10 cellular contexts compared by ENCODE assay signal in genomic region chr1:12177156-12177998, GRCh38. TPM values are rescaled to one million over a fixed set of nuclear protein-coding genes. Genes with fewer than 3 reads are reported as not detected.
A peak's percentile ranks its signal among the peaks of the same experiment; 100 is the strongest.
DNase-seq lines count a peak whose midpoint lies in the region; ATAC-seq, FAIRE-seq and TF ChIP-seq lines count a peak whose summit lies in the region.
"Had no signal": no experiment of that assay in that cellular context is flagged by ENCODE, and none has a peak within 500 bp of the region (broad histone marks: within the 10 kb centered on the region; RNA-seq: fewer than 3 reads in every experiment).

No MANE protein-coding gene starts in this region.

- no peak for FAIRE-seq in endothelial cell of umbilical vein (lab: Jason Lieb, UNC)

- ATAC-seq in T-helper 17 cell (peak; percentile 0), GM19463 (IDR thresholded peaks at IDR 0.05; ENCODE audit: unreplicated experiment) (no peak)
- ATAC-seq in stimulated activated effector memory CD8-positive, alpha-beta T cell treated with anti-CD3 and anti-CD28 coated beads, Interleukin-12 subunit alpha, Interleukin-12 subunit beta, amount 100 ng/mL, for 72 hours = peak; percentile 0

- peak overlapping the region; percentile 100 for H3K27ac Mint-ChIP-seq in T-helper 17 cell
- peak overlapping the region; percentile 100 for H3K27ac Mint-ChIP-seq in stimulated activated effector memory CD8-positive, alpha-beta T cell treated with anti-CD3 and anti-CD28 coated beads, Interleukin-12 subunit alpha, Interleukin-12 subunit beta, amount 100 ng/mL, for 72 hours

- DNase-seq in NCI-H1105 treated with DMSO at 0.1 percent for 48 hours (lab: John Stamatoyannopoulos, UW) (peak; percentile 11), NCI-H1105 (lab: John Stamatoyannopoulos, UW) (no peak), T-helper 17 cell (no peak), endothelial cell of umbilical vein (ENCODE audit: low read depth, low spot score) (peak; percentile 20), kidney glomerular epithelial cell (lab: John Stamatoyannopoulos, UW) (no peak), DMS153 (lab: John Stamatoyannopoulos, UW) (no peak)
- no peak for DNase-seq in stimulated activated effector memory CD8-positive, alpha-beta T cell treated with anti-CD3 and anti-CD28 coated beads, Interleukin-12 subunit alpha, Interleukin-12 subunit beta, amount 100 ng/mL, for 72 hours (ENCODE audit: low spot score in 2 of 2)
- DNase-seq: 8988T, cortex of kidney had no signal

- peak overlapping the region; percentile 95 for H3K27ac ChIP-seq in endothelial cell of umbilical vein (ENCODE audit: insufficient read depth, low read depth, low read length)

- no peaks in the 10 kb centered on the region for H3K27me3 ChIP-seq in endothelial cell of umbilical vein (ENCODE audit: control insufficient read depth in 2 of 2, insufficient read depth in 2 of 2, low read length in 2 of 2)

- H3K4me1 ChIP-seq in endothelial cell of umbilical vein (ENCODE audit: control insufficient read depth, extremely low read depth, insufficient read depth, low read length) = peaks cover 43% of the 10 kb centered on the region

- H3K9me1 ChIP-seq in endothelial cell of umbilical vein (replicated peaks; ENCODE audit: control insufficient read depth, extremely low read depth, insufficient read depth, low read length) = no peaks in the 10 kb centered on the region

- no peak for TF ChIP-seq POLR2A in endothelial cell of umbilical vein (IDR thresholded peaks at IDR 0.05; ENCODE audit: low read depth, low read length)

- dilution Hi-C loops in endothelial cell of umbilical vein (cut with MboI; ENCODE audit: extremely low pct_ligation_motif_present, low sequenced_read_pairs) = no loop called here

- intact Hi-C loops in endothelial cell of umbilical vein (cut with micrococcal nuclease) = no loop called here

- H3K9ac ChIP-seq in endothelial cell of umbilical vein (replicated peaks; ENCODE audit: extremely low read depth, insufficient read depth, low read length) = no peak overlapping the region

- TF ChIP-seq CTCF in endothelial cell of umbilical vein (IDR thresholded peaks at IDR 0.05; ENCODE audit: extremely low read depth in 1 of 2, insufficient read depth in 1 of 2, low read depth in 1 of 2, low read length in 2 of 2) = no peak

- peak overlapping the region; percentile 2 for H3K4me2 ChIP-seq in endothelial cell of umbilical vein (ENCODE audit: insufficient read depth, low read length)

- H3K4me3 Mint-ChIP-seq in T-helper 17 cell = peak overlapping the region; percentile 94
- peak overlapping the region; percentile 100 for H3K4me3 Mint-ChIP-seq in stimulated activated effector memory CD8-positive, alpha-beta T cell treated with anti-CD3 and anti-CD28 coated beads, Interleukin-12 subunit alpha, Interleukin-12 subunit beta, amount 100 ng/mL, for 72 hours

- peaks cover 2% of the 10 kb centered on the region for H3K36me3 Mint-ChIP-seq in T-helper 17 cell (ENCODE audit: low read depth)
- peaks cover 100% of the 10 kb centered on the region for H3K36me3 Mint-ChIP-seq in stimulated activated effector memory CD8-positive, alpha-beta T cell treated with anti-CD3 and anti-CD28 coated beads, Interleukin-12 subunit alpha, Interleukin-12 subunit beta, amount 100 ng/mL, for 72 hours

- POLR2A ChIA-PET in endothelial cell of umbilical vein (lab: Charles Lee) = interaction anchor here (1.1 kb wide), 1 partner anchor 9 kb away, joined by 3 read pairs; no protein-coding TSS in a partner anchor

- peaks cover 23% of the 10 kb centered on the region for H3K79me2 ChIP-seq in endothelial cell of umbilical vein (ENCODE audit: control insufficient read depth, insufficient read depth, low read length)

- peaks cover 80% of the 10 kb centered on the region for H3K4me1 Mint-ChIP-seq in T-helper 17 cell
- H3K4me1 Mint-ChIP-seq in stimulated activated effector memory CD8-positive, alpha-beta T cell treated with anti-CD3 and anti-CD28 coated beads, Interleukin-12 subunit alpha, Interleukin-12 subunit beta, amount 100 ng/mL, for 72 hours = peaks cover 95% of the 10 kb centered on the region

- CTCF ChIA-PET in endothelial cell of umbilical vein (lab: Charles Lee) = interaction anchor here (0.7 to 8.1 kb wide), 9 partner anchors 9 to 52 kb away, joined by 3 to 70 read pairs (median 6); no protein-coding TSS in a partner anchor

- H3K9me3 Mint-ChIP-seq in stimulated activated effector memory CD8-positive, alpha-beta T cell treated with anti-CD3 and anti-CD28 coated beads, Interleukin-12 subunit alpha, Interleukin-12 subunit beta, amount 100 ng/mL, for 72 hours = no peaks in the 10 kb centered on the region

- H3K27me3 Mint-ChIP-seq in T-helper 17 cell = no peaks in the 10 kb centered on the region

- H4K20me1 ChIP-seq in endothelial cell of umbilical vein (replicated peaks; ENCODE audit: control insufficient read depth, extremely low read depth, insufficient read depth, low read length) = no peaks in the 10 kb centered on the region

- H2AFZ ChIP-seq in endothelial cell of umbilical vein (ENCODE audit: low read depth, low read length) = no peak overlapping the region

- no peaks in the 10 kb centered on the region for H3K36me3 ChIP-seq in endothelial cell of umbilical vein (ENCODE audit: control insufficient read depth in 2 of 2, extremely low read depth in 1 of 2, insufficient read depth in 2 of 2, low read length in 2 of 2)

- no peaks in the 10 kb centered on the region for H3K9me3 ChIP-seq in T-helper 17 cell (ENCODE audit: control insufficient read depth, low read length, poor library complexity, severe bottlenecking)
- H3K9me3 ChIP-seq in endothelial cell of umbilical vein (replicated peaks; ENCODE audit: control insufficient read depth, insufficient read depth, low read length) = no peaks in the 10 kb centered on the region

- BruUV-seq in endothelial cell of umbilical vein (replicated peaks; lab: Mats Ljungman, UMichigan) = no TSS peak

- H3K4me3 ChIP-seq in endothelial cell of umbilical vein (replicated peaks in 1 of 3; ENCODE audit: insufficient read depth in 1 of 3, low read depth in 1 of 3, low read length in 3 of 3) = no peak overlapping the region

TF ChIP-seq in endothelial cell of umbilical vein, 7 proteins besides CTCF, POLR2A, EP300 and RAD21:
- TF ChIP-seq JUN (IDR thresholded peaks at IDR 0.05; ENCODE audit: borderline replicate concordance, insufficient read depth, insufficient read length, low read depth) (no peak), MAX (IDR thresholded peaks at IDR 0.05; ENCODE audit: insufficient read depth, insufficient read length) (no peak), EZH2 (IDR thresholded peaks at IDR 0.05; ENCODE audit: borderline replicate concordance, low read depth, low read length, severe bottlenecking) (no peak), MYC (IDR thresholded peaks at IDR 0.05; ENCODE audit: low read depth, low read length) (no peak), POLR2AphosphoS5 (IDR thresholded peaks at IDR 0.05; ENCODE audit: insufficient read depth, low read depth, low read length) (no peak), FOS (IDR thresholded peaks at IDR 0.05; ENCODE audit: borderline replicate concordance, insufficient read depth, low read length) (no peak), GATA2 (IDR thresholded peaks at IDR 0.05; ENCODE audit: insufficient read depth, insufficient read length, low read depth, low read length) (no peak)
TF ChIP-seq in endothelial cell of umbilical vein: peak in this region for 0.

RNA-seq across cellular contexts. Expression of gene TNFRSF1B, which starts 10.6 kb away (rescaled TPM):
- total RNA-seq in T-helper 17 cell = 100 to 1,000 TPM; 127 to 132 TPM
- 65.9 and 66.0 TPM in 2 replicates for total RNA-seq in endothelial cell of umbilical vein
- polyA plus RNA-seq in endothelial cell of umbilical vein = 53.6 and 65.3 TPM in 2 replicates
- polyA plus RNA-seq in endothelial cell of umbilical vein (2011; cell fraction: cytosol; rRNA removed) = 40.5 and 47.6 TPM in 2 replicates
- 19.3 and 20.1 TPM in 2 replicates for polyA plus RNA-seq in endothelial cell of umbilical vein (2011; cell fraction: nucleus; rRNA removed)
- polyA plus RNA-seq in endothelial cell of umbilical vein (2012) = 13.8 and 21.1 TPM in 2 replicates
- polyA minus RNA-seq in endothelial cell of umbilical vein = 51.1 and 52.4 TPM in 2 replicates
- not detected for polyA minus RNA-seq in endothelial cell of umbilical vein (2011; cell fraction: cytosol; rRNA and poly(A)+ RNA removed)
- polyA minus RNA-seq in endothelial cell of umbilical vein (2011; cell fraction: nucleus; rRNA and poly(A)+ RNA removed) = 10.7 and 15.4 TPM in 2 replicates

RNA-seq across cellular contexts. Expression of gene VPS13D, which starts 52.5 kb away (rescaled TPM):
- total RNA-seq in T-helper 17 cell (10 to 100 TPM; 63.5 to 67.6 TPM), endothelial cell of umbilical vein (41.7 and 48.5 TPM in 2 replicates)
- polyA plus RNA-seq in endothelial cell of umbilical vein = 12.7 and 13.6 TPM in 2 replicates
- polyA plus RNA-seq in endothelial cell of umbilical vein (2011; cell fraction: cytosol; rRNA removed) = 14.4 and 16.4 TPM in 2 replicates
- 36.9 and 42.3 TPM in 2 replicates for polyA plus RNA-seq in endothelial cell of umbilical vein (2011; cell fraction: nucleus; rRNA removed)
- polyA plus RNA-seq in endothelial cell of umbilical vein (2012) = 13.9 and 15.2 TPM in 2 replicates
- 65.0 and 93.7 TPM in 2 replicates for polyA minus RNA-seq in endothelial cell of umbilical vein
- polyA minus RNA-seq in endothelial cell of umbilical vein (2011; cell fraction: cytosol; rRNA and poly(A)+ RNA removed) = 23.1 TPM
- polyA minus RNA-seq in endothelial cell of umbilical vein (2011; cell fraction: nucleus; rRNA and poly(A)+ RNA removed) = 110 and 161 TPM in 2 replicates

Comparison
In these comparisons a context has a peak if more than half of its experiments do, and no peak if none do; other contexts are left out.
1. DNase-seq: peak in NCI-H1105 treated with DMSO at 0.1 percent for 48 hours (single experiment) and endothelial cell of umbilical vein (single experiment); none in NCI-H1105 (single experiment), T-helper 17 cell (0 of 3), stimulated activated effector memory CD8-positive, alpha-beta T cell treated with anti-CD3 and anti-CD28 coated beads, Interleukin-12 subunit alpha, Interleukin-12 subunit beta, amount 100 ng/mL, for 72 hours (0 of 2), kidney glomerular epithelial cell (single experiment) and DMS153 (single experiment).